ENCODE assay signal across 10 cellular contexts in genomic region chr17:19651461-19652238, GRCh38. TPM values are rescaled to one million over a fixed set of nuclear protein-coding genes. Genes with fewer than 3 reads are reported as not detected.
DNase-seq lines count a peak whose midpoint lies in the region; ATAC-seq and TF ChIP-seq lines count a peak whose summit lies in the region.
"Had no signal": no experiment of that assay in that cellular context is flagged by ENCODE, and none has a peak within 500 bp of the region (broad histone marks: within the 10 kb centered on the region; RNA-seq: fewer than 3 reads in every experiment).

No MANE protein-coding gene starts in this region.

- H3K4me2 ChIP-seq in mesenchymal stem cell (ENCODE audit: low read length, poor library complexity, severe bottlenecking), result no peak overlapping the region

- intact Hi-C loops in colonic mucosa (cut with DNase I) (loop anchor here (10.0 kb wide), 1 partner anchor 103 kb away; no protein-coding TSS in a partner anchor), transverse colon (cut with DNase I; ENCODE audit: low total_unique reads) (no loop called here)

- no peak overlapping the region for H2BK120ac ChIP-seq in mesenchymal stem cell (ENCODE audit: low read depth, low read length)

- H2BK5ac ChIP-seq in mesenchymal stem cell (ENCODE audit: low read depth, low read length, poor library complexity, severe bottlenecking), result no peak overlapping the region

- H2BK12ac ChIP-seq in mesenchymal stem cell (ENCODE audit: low read length in 2 of 2), result no peak overlapping the region

- no peak overlapping the region for H3K4ac ChIP-seq in mesenchymal stem cell (ENCODE audit: low read depth in 1 of 2, low read length in 2 of 2)

- no peak overlapping the region for H3K14ac ChIP-seq in mesenchymal stem cell (ENCODE audit: low read length in 2 of 2)

- H3K79me1 ChIP-seq in mesenchymal stem cell (replicated peaks; ENCODE audit: low read length, poor library complexity, severe bottlenecking), result peaks cover 22% of the 10 kb centered on the region

- H3K9ac ChIP-seq in colonic mucosa (ENCODE audit: low read depth in 2 of 2, low read length in 2 of 2), result peak overlapping the region in 1 of 2 donors; percentile 48
- H3K9ac ChIP-seq in mesenchymal stem cell (ENCODE audit: low read length), result peak overlapping the region; percentile 55

- H3K27ac ChIP-seq in colonic mucosa (peak overlapping the region; percentile 14), mesenchymal stem cell (ENCODE audit: low read length, poor library complexity, severe bottlenecking) (no peak overlapping the region), transverse colon (peak overlapping the region; percentile 8 to 97 (median 42))

- H3K4me1 ChIP-seq in colonic mucosa (peaks cover 13% of the 10 kb centered on the region), mesenchymal stem cell (ENCODE audit: control insufficient read depth, insufficient read depth, low read depth, low read length) (peaks cover 7% of the 10 kb centered on the region), transverse colon (peaks cover 7 to 54% (median 47%) of the 10 kb centered on the region in 4 donors)

- in situ Hi-C loops in transverse colon (cut with MboI; ENCODE audit: low pct_ligation_motif_present in 1 of 4, low pct_unique_long_range_greater_than_20kb in 1 of 4, low sequenced_read_pairs in 3 of 4), result loop anchor here in 2 of 4 donors (25.0 kb wide), 1 partner anchor 111 kb away; no protein-coding TSS in a partner anchor

- TF ChIP-seq EP300 in transverse colon (IDR thresholded peaks at IDR 0.05; ENCODE audit: low read depth), result no peak

- H3K4me3 ChIP-seq in colonic mucosa, result no peak overlapping the region
- H3K4me3 ChIP-seq in mesenchymal stem cell (ENCODE audit: insufficient read depth in 1 of 2, low read depth in 1 of 2, low read length in 2 of 2), result peak overlapping the region in 1 of 2 experiments; percentile 85
- H3K4me3 ChIP-seq in transverse colon, result no peak overlapping the region

- ATAC-seq in GM18511 (IDR thresholded peaks at IDR 0.05; ENCODE audit: unreplicated experiment), result no peak

- H2BK15ac ChIP-seq in mesenchymal stem cell (ENCODE audit: low read depth, poor library complexity, severe bottlenecking), result no peak overlapping the region

- no peak overlapping the region for H2AK5ac ChIP-seq in mesenchymal stem cell (ENCODE audit: low read length, severe bottlenecking)

- no peak overlapping the region for H4K91ac ChIP-seq in mesenchymal stem cell (ENCODE audit: low read length)

- H3K36me3 ChIP-seq in colonic mucosa, result no peaks in the 10 kb centered on the region
- H3K36me3 ChIP-seq in mesenchymal stem cell (ENCODE audit: control insufficient read depth in 1 of 2, insufficient read depth in 2 of 2, low read depth in 1 of 2, low read length in 2 of 2), result peaks cover 16 to 26% of the 10 kb centered on the region in 2 experiments
- peaks cover 0 to 12% (median 3%) of the 10 kb centered on the region in 4 donors for H3K36me3 ChIP-seq in transverse colon

- DNase-seq in NCI-H226, result peak; percentile 59
- no peak for DNase-seq in colonic mucosa
- no peak for DNase-seq in mesenchymal stem cell
- DNase-seq in transverse colon, result no peak
- no peak for DNase-seq in HuH-7.5 (ENCODE audit: low spot score)
- no peak for DNase-seq in occipital lobe (lab: John Stamatoyannopoulos, UW)
- DNase-seq: activated CD4-positive, alpha-beta memory T cell treated with anti-CD3 and anti-CD28 coated beads, Interleukin-2, amount 10 ng/mL, durations not matched to agents 7 days and 5 days; activated naive CD4-positive, alpha-beta T cell treated with anti-CD3 and anti-CD28 coated beads, Interleukin-2, amount 10 ng/mL, durations not matched to agents 7 days and 5 days; H9 had no signal

- H2AFZ ChIP-seq in mesenchymal stem cell (ENCODE audit: low read depth, low read length), result no peak overlapping the region

- H3K18ac ChIP-seq in mesenchymal stem cell (ENCODE audit: low read depth in 1 of 2, low read length in 2 of 2), result no peak overlapping the region

- WGBS in mesenchymal stem cell, result 93% methylated on average over 4 of the region's 5 CpGs
- WGBS in transverse colon (ENCODE audit: low coverage in 1 of 2), 2 donors, result 62 to 71% methylated on average over 1 to 5 of the region's 5 CpGs

- H3K9me3 ChIP-seq in colonic mucosa (no peaks in the 10 kb centered on the region), mesenchymal stem cell (ENCODE audit: control insufficient read depth, low read length) (no peaks in the 10 kb centered on the region), transverse colon (no peaks in the 10 kb centered on the region)

- no peak overlapping the region for H3K23ac ChIP-seq in mesenchymal stem cell (ENCODE audit: low read length in 2 of 2)

- H3K27me3 ChIP-seq in colonic mucosa, result no peaks in the 10 kb centered on the region
- no peaks in the 10 kb centered on the region for H3K27me3 ChIP-seq in mesenchymal stem cell (ENCODE audit: control insufficient read depth in 1 of 2, insufficient read depth in 1 of 2, low read length in 2 of 2)
- H3K27me3 ChIP-seq in transverse colon, result no peaks in the 10 kb centered on the region

- TF ChIP-seq POLR2A in transverse colon (IDR thresholded peaks at IDR 0.05), result no peak

- no peak overlapping the region for H4K8ac ChIP-seq in mesenchymal stem cell (ENCODE audit: low read length)

- TF ChIP-seq CTCF in colonic mucosa (IDR thresholded peaks at IDR 0.05) (no peak), transverse colon (IDR thresholded peaks at IDR 0.05) (no peak)

RNA-seq across cellular contexts. Expression of gene ALDH3A2, which starts 3.1 kb away (rescaled TPM):
- total RNA-seq in colonic mucosa (100 to 1,000 TPM; 115 to 144 TPM), transverse colon (100 to 1,000 TPM in 2 of 4 donors, 10 to 100 TPM in 2; 44.5 to 199 (median 119) TPM), occipital lobe (96.1 TPM)
- polyA plus RNA-seq in mesenchymal stem cell (2013, experiment 1 of 2), result 11.0 TPM
- polyA plus RNA-seq in mesenchymal stem cell (2013, experiment 2 of 2), result 11.1 TPM
